Comparison of ENCODE assay signal across 17 cellular contexts in genomic region chr17:71936977-71937376, GRCh38.
"Had no signal": no experiment of that assay in that cellular context is flagged by ENCODE, and none has a peak within 500 bp of the region (broad histone marks: within the 10 kb centered on the region; RNA-seq: fewer than 3 reads in every experiment).

No MANE protein-coding gene starts in this region.

- ATAC-seq: activated CD4-positive, CD25-positive, alpha-beta regulatory T cell treated with anti-CD3 and anti-CD28 coated beads, Interleukin-2, amount 50 U/mL, for 24 hours; activated naive CD8-positive, alpha-beta T cell treated with anti-CD3 and anti-CD28 coated beads, Interleukin-2, amount 50 U/mL, for 24 hours; gastroesophageal sphincter; heart right ventricle; left lung; naive thymus-derived CD8-positive, alpha-beta T cell had no signal

- H3K9me3 ChIP-seq: gastroesophageal sphincter, heart right ventricle, left lung, neutrophil, tibial nerve, vagina had no signal

- H3K4me1 ChIP-seq: gastroesophageal sphincter, heart right ventricle, left lung, tibial nerve had no signal

- DNase-seq: activated CD4-positive, alpha-beta T cell treated with anti-CD3 and anti-CD28 coated beads, Interleukin-2, amount 50 U/mL, for 4 hours; activated naive CD4-positive, alpha-beta T cell treated with Interleukin-2 at 50 U/mL for 16 hours; activated naive CD8-positive, alpha-beta T cell treated with anti-CD3 and anti-CD28 coated beads, Interleukin-2, amount 50 U/mL, for 24 hours; activated T-cell treated with anti-CD3 and anti-CD28 coated beads for 4 hours; aorta; effector memory CD4-positive, alpha-beta T cell; heart right ventricle; left lung; naive thymus-derived CD8-positive, alpha-beta T cell; stimulated activated CD4-positive, alpha-beta T cell treated with anti-CD3 and anti-CD28 coated beads, Interleukin-4, amount 100 ng/mL, for 24 hours; stimulated activated naive CD4-positive, alpha-beta T cell; T-helper 9 cell had no signal

- H3K36me3 ChIP-seq: gastroesophageal sphincter, heart right ventricle, left lung, neutrophil, tibial nerve, vagina had no signal

- H3K27ac ChIP-seq: gastroesophageal sphincter, heart right ventricle, left lung, neutrophil, tibial nerve, vagina had no signal

- H3K4me3 ChIP-seq: gastroesophageal sphincter, heart right ventricle, left lung, tibial nerve, vagina had no signal

- H3K27me3 ChIP-seq: gastroesophageal sphincter, heart right ventricle, left lung, neutrophil, tibial nerve, vagina had no signal
